Comparison of ENCODE assay signal across 20 cellular contexts in genomic region chr13:105763851-105764250, GRCh38.
"Had no signal": no experiment of that assay in that cellular context is flagged by ENCODE, and none has a peak within 500 bp of the region (broad histone marks: within the 10 kb centered on the region; RNA-seq: fewer than 3 reads in every experiment).

No MANE protein-coding gene starts in this region.

- DNase-seq: activated CD4-positive, alpha-beta T cell treated with anti-CD3 and anti-CD28 coated beads for 1 hour; activated T-cell treated with anti-CD3 and anti-CD28 coated beads, Interleukin-2, amount 50 U/mL, for 1 hour; cerebellar nuclear complex; endodermal cell; head of caudate nucleus; hypothalamus; lower lobe of right lung; naive thymus-derived CD8-positive, alpha-beta T cell; posterior cingulate gyrus; retina; sigmoid colon; spleen; stimulated activated CD4-positive, alpha-beta T cell treated with anti-CD3 and anti-CD28 coated beads, Interleukin-4, amount 100 ng/mL, for 24 hours; stimulated activated naive CD8-positive, alpha-beta T cell treated with anti-CD3 and anti-CD28 coated beads, Interleukin-15, Interleukin-2, amounts not matched to agents 100 U/mL and 50 U/mL, for 24 hours; substantia nigra; T-helper 1 cell; tibial artery had no signal

- ATAC-seq: activated naive CD4-positive, alpha-beta T cell treated with anti-CD3 and anti-CD28 coated beads, Interleukin-2, amount 50 U/mL, for 72 hours; activated T-helper 17 cell treated with anti-CD3 and anti-CD28 coated beads, Interleukin-2, amount 50 U/mL, for 72 hours; gastroesophageal sphincter; lower lobe of right lung; naive thymus-derived CD8-positive, alpha-beta T cell; stimulated activated naive CD8-positive, alpha-beta T cell treated with anti-CD3 and anti-CD28 coated beads, Interleukin-15, Interleukin-2, amounts not matched to agents 100 U/mL and 50 U/mL, for 24 hours had no signal
